Comparison of ENCODE assay signal across 8 cellular contexts in the genomic region with DNA sequence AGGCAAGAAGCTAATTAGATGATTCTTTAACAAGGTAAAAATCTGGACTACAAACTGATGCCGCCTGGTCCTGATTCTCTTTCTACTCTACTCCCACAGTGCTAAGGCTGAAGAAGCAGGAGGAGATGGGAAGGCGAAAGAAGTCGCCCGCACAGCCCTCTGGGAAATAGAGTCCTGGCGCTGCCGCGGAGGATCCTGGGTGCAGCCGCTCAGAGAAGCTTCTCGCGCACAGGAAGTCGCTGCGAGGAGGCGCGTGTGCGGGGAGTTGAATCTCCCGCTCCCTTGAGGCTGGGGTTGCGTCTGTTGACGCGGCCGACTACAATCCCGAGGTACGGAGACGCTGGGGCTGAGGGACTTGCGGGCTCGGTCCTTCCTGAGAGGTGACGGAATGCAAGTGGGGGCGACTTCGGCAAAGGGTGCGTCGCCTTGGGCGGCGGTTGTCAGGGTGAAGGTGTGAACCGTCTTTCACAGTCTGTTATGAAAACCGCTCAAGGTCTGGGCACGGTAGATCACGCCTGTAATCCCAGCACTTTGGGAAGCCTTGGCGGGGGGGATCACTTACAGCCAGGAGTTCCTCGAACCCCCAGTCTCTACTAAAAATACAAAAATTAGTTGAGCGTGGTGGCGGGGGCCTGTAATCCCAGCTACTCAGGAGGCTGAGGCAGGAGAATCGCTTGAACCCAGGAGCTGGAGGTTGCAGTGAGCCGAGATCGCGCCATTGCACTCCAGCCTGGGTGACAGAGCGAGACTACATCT. TPM values are rescaled to one million over a fixed set of nuclear protein-coding genes. Genes with fewer than 3 reads are reported as not detected.
DNase-seq lines count a peak whose midpoint lies in the region; ATAC-seq and TF ChIP-seq lines count a peak whose summit lies in the region.

TSS of gene ZNF473 (plus strand) at position 212 of the 756 bp plus-strand sequence. CDS start 5,078 bp downstream, outside the sequence.

- no peaks in the 10 kb centered on the region for H3K27me3 Mint-ChIP-seq in Calu3 (ENCODE audit: unreplicated experiment)
- no peaks in the 10 kb centered on the region for H3K27me3 Mint-ChIP-seq in activated T-cell treated with anti-CD3 and anti-CD28 coated beads, Interleukin-2, amount 50 U/mL, for 24 hours
- peaks cover 0 to 5% (median 0%) of the 10 kb centered on the region in 5 donors for H3K27me3 Mint-ChIP-seq in naive thymus-derived CD8-positive, alpha-beta T cell
- no peaks in the 10 kb centered on the region for H3K27me3 Mint-ChIP-seq in stimulated activated naive B cell treated with anti-CD40 and anti-IgM and Interleukin-4, amounts not matched to agents 10 μg/mL and 1 μg/mL and 100 μg/mL, for 72 hours

- H4K20me1 ChIP-seq in PC-3 (ENCODE audit: low read length): 0 out of 2 replicates have a peak, but pooled peaks cover 14% of the 10 kb centered on the region

- peaks cover 16% of the 10 kb centered on the region for H3K36me3 ChIP-seq in PC-3 (ENCODE audit: low read depth, low read length)

- peak within 1 kb of the TSS; percentile 98 for H3K4me2 ChIP-seq in PC-3 (ENCODE audit: low read length)

- peak; percentile 94 for DNase-seq in Calu3
- peak; percentile 82 for DNase-seq in GM20000 (ENCODE audit: low spot score)
- DNase-seq in HT-29 (ENCODE audit: low spot score): peak; percentile 100
- peak; percentile 97 for DNase-seq in PC-3
- peak; percentile 90 for DNase-seq in activated T-cell treated with anti-CD3 and anti-CD28 coated beads, Interleukin-2, amount 50 U/mL, for 24 hours
- peak in 8 of 10 donors; percentile 84 to 97 (median 92) for DNase-seq in naive thymus-derived CD8-positive, alpha-beta T cell
- DNase-seq in stimulated activated naive B cell treated with anti-CD40 and anti-IgM and Interleukin-4, amounts not matched to agents 10 μg/mL and 1 μg/mL and 100 μg/mL, for 72 hours: peak; percentile 92

- H3K9me3 ChIP-seq in PC-3 (ENCODE audit: low read length): no peaks in the 10 kb centered on the region

- peak within 1 kb of the TSS; percentile 62 for H3K27ac ChIP-seq in PC-3 (ENCODE audit: low read length)

- no peaks in the 10 kb centered on the region for H3F3A ChIP-seq in PC-3 (ENCODE audit: low read length, unreplicated experiment)

- peaks cover 33% of the 10 kb centered on the region for H3K4me1 ChIP-seq in PC-3 (ENCODE audit: insufficient read depth, low read length)

- no peaks in the 10 kb centered on the region for H3K27me3 ChIP-seq in PC-3 (ENCODE audit: low read length)

- ATAC-seq in PC-3: peak; percentile 78
- peak; percentile 83 for ATAC-seq in esophagus mucosa
- peak; percentile 77 to 79 for ATAC-seq in naive thymus-derived CD8-positive, alpha-beta T cell
- peak; percentile 85 to 86 for ATAC-seq in stimulated activated naive B cell treated with anti-CD40 and anti-IgM and Interleukin-4, amounts not matched to agents 10 μg/mL and 1 μg/mL and 100 μg/mL, for 72 hours (replicated peaks)

- TF ChIP-seq CTCF in Calu3 (IDR thresholded peaks at IDR 0.05; ENCODE audit: unreplicated experiment) (no peak), GM20000 (IDR thresholded peaks at IDR 0.05; ENCODE audit: extremely low read depth, missing control alignments) (no peak), PC-3 (conservative IDR thresholded peaks at IDR 0.05; ENCODE audit: low read depth, low read length) (no peak)

- POLR2A ChIA-PET in PC-3 (lab: Charles Lee; ENCODE audit: unreplicated experiment): no interaction called here
- POLR2A ChIA-PET in naive thymus-derived CD8-positive, alpha-beta T cell (lab: Charles Lee): interaction anchor here (0.6 to 1.9 kb wide), 7 partner anchors 10 to 1679 kb away, joined by 3 to 8 read pairs (median 4); partner anchors contain the start of genes AKT1S1, ATF5, MED25 and NUP62

- CTCF ChIA-PET in Calu3 (lab: Charles Lee): interaction anchor here (0.6 to 0.7 kb wide), 2 partner anchors 22 to 177 kb away, joined by 3 to 5 read pairs; partner anchors contain the start of gene MYH14
- CTCF ChIA-PET in PC-3 (lab: Charles Lee): interaction anchor here (0.5 kb wide), 1 partner anchor 303 kb away, joined by 4 read pairs; no protein-coding TSS in a partner anchor

- H2AFZ ChIP-seq in PC-3 (ENCODE audit: low read length): peak within 1 kb of the TSS; percentile 94

- H3K4me3 ChIP-seq in PC-3 (ENCODE audit: low read length): peak within 1 kb of the TSS; percentile 95

- peaks cover 68% of the 10 kb centered on the region for H3K36me3 Mint-ChIP-seq in Calu3 (ENCODE audit: insufficient read depth, unreplicated experiment)
- H3K36me3 Mint-ChIP-seq in activated T-cell treated with anti-CD3 and anti-CD28 coated beads, Interleukin-2, amount 50 U/mL, for 24 hours (ENCODE audit: low read depth): peaks cover 59% of the 10 kb centered on the region
- peaks cover 0 to 14% (median 5%) of the 10 kb centered on the region in 3 donors for H3K36me3 Mint-ChIP-seq in naive thymus-derived CD8-positive, alpha-beta T cell
- peaks cover 16 to 35% of the 10 kb centered on the region in 2 donors for H3K36me3 Mint-ChIP-seq in stimulated activated naive B cell treated with anti-CD40 and anti-IgM and Interleukin-4, amounts not matched to agents 10 μg/mL and 1 μg/mL and 100 μg/mL, for 72 hours

- peaks cover 39% of the 10 kb centered on the region for H3K4me1 Mint-ChIP-seq in Calu3 (ENCODE audit: low read depth, unreplicated experiment)
- H3K4me1 Mint-ChIP-seq in activated T-cell treated with anti-CD3 and anti-CD28 coated beads, Interleukin-2, amount 50 U/mL, for 24 hours (ENCODE audit: low read depth): peaks cover 53% of the 10 kb centered on the region
- peaks cover 21 to 65% (median 52%) of the 10 kb centered on the region in 4 donors for H3K4me1 Mint-ChIP-seq in naive thymus-derived CD8-positive, alpha-beta T cell
- peaks cover 19 to 41% of the 10 kb centered on the region in 2 donors for H3K4me1 Mint-ChIP-seq in stimulated activated naive B cell treated with anti-CD40 and anti-IgM and Interleukin-4, amounts not matched to agents 10 μg/mL and 1 μg/mL and 100 μg/mL, for 72 hours

- peak within 1 kb of the TSS; percentile 100 for H3K27ac Mint-ChIP-seq in Calu3 (ENCODE audit: unreplicated experiment)
- H3K27ac Mint-ChIP-seq in activated T-cell treated with anti-CD3 and anti-CD28 coated beads, Interleukin-2, amount 50 U/mL, for 24 hours: peak within 1 kb of the TSS; percentile 100
- peak within 1 kb of the TSS; percentile 95 to 100 (median 99) for H3K27ac Mint-ChIP-seq in naive thymus-derived CD8-positive, alpha-beta T cell
- H3K27ac Mint-ChIP-seq in stimulated activated naive B cell treated with anti-CD40 and anti-IgM and Interleukin-4, amounts not matched to agents 10 μg/mL and 1 μg/mL and 100 μg/mL, for 72 hours: peak within 1 kb of the TSS; percentile 99

- peak within 1 kb of the TSS; percentile 99 for H3K4me3 Mint-ChIP-seq in Calu3 (ENCODE audit: low read depth, unreplicated experiment)
- peak within 1 kb of the TSS; percentile 95 for H3K4me3 Mint-ChIP-seq in activated T-cell treated with anti-CD3 and anti-CD28 coated beads, Interleukin-2, amount 50 U/mL, for 24 hours
- H3K4me3 Mint-ChIP-seq in naive thymus-derived CD8-positive, alpha-beta T cell: peak within 1 kb of the TSS; percentile 87 to 97 (median 96)
- H3K4me3 Mint-ChIP-seq in stimulated activated naive B cell treated with anti-CD40 and anti-IgM and Interleukin-4, amounts not matched to agents 10 μg/mL and 1 μg/mL and 100 μg/mL, for 72 hours: peak within 1 kb of the TSS; percentile 95 to 99

- H3K9me3 Mint-ChIP-seq in Calu3 (ENCODE audit: low read depth, unreplicated experiment): peaks cover 3% of the 10 kb centered on the region
- H3K9me3 Mint-ChIP-seq in activated T-cell treated with anti-CD3 and anti-CD28 coated beads, Interleukin-2, amount 50 U/mL, for 24 hours: peaks cover 7% of the 10 kb centered on the region
- H3K9me3 Mint-ChIP-seq in naive thymus-derived CD8-positive, alpha-beta T cell: peaks cover 0 to 2% (median 0%) of the 10 kb centered on the region in 9 donors
- H3K9me3 Mint-ChIP-seq in stimulated activated naive B cell treated with anti-CD40 and anti-IgM and Interleukin-4, amounts not matched to agents 10 μg/mL and 1 μg/mL and 100 μg/mL, for 72 hours: peaks cover 4% of the 10 kb centered on the region in 2 donors

- intact Hi-C loops in Calu3 (cut with micrococcal nuclease; ENCODE audit: unreplicated experiment) (loop anchor here (2.0 kb wide), 1 partner anchor 79 kb away; no protein-coding TSS in a partner anchor), PC-3 (cut with micrococcal nuclease) (loop anchor here (1.0 to 10.0 kb wide), 2 partner anchors 22 to 91 kb away; no protein-coding TSS in a partner anchor)

- no peaks in the 10 kb centered on the region for H3K9me2 ChIP-seq in PC-3 (replicated peaks; ENCODE audit: low read length)

- H3K79me2 ChIP-seq in PC-3 (ENCODE audit: low read length): peaks cover 93% of the 10 kb centered on the region

- BruUV-seq in Calu3 (replicated peaks; lab: Mats Ljungman, UMichigan): no TSS peak
- BruUV-seq in PC-3 (replicated peaks; lab: Mats Ljungman, UMichigan): TSS peak; percentile 66

- peak within 1 kb of the TSS; percentile 91 for H3K9ac ChIP-seq in PC-3 (ENCODE audit: low read length)

RNA-seq across cellular contexts. Expression of gene ZNF473, which starts in this region (rescaled TPM):
- 27.2 and 28.8 TPM in 2 replicates for total RNA-seq in Calu3 (2022)
- total RNA-seq in HT-29 (2014; rRNA removed; shearing (Covaris generic)): 18.9 and 25.1 TPM in 2 replicates
- 18.4 and 18.5 TPM in 2 replicates for total RNA-seq in PC-3 (2014; rRNA removed)
- 6.7 TPM for total RNA-seq in esophagus mucosa
- total RNA-seq in naive thymus-derived CD8-positive, alpha-beta T cell: 10 to 100 TPM in 1 of 2 experiments, 1 to 10 TPM in 1; 9.8 to 11.1 TPM
- polyA plus RNA-seq in naive thymus-derived CD8-positive, alpha-beta T cell: 1 to 10 TPM; 3.6 to 7.0 (median 3.7) TPM

Comparison
In these comparisons a context has a peak if more than half of its experiments do, and no peak if none do; other contexts are left out.
1. Peak in every context shown above with its lines: DNase-seq, ATAC-seq, H3K4me3 ChIP-seq and H3K27ac ChIP-seq.